ENCODE assay signal across 8 cellular contexts in genomic region chr14:99687284-99688209, GRCh38.
DNase-seq lines count a peak whose midpoint lies in the region; ATAC-seq and TF ChIP-seq lines count a peak whose summit lies in the region.

No MANE protein-coding gene starts in this region.

- peak; percentile 52 for TF ChIP-seq CTCF in fibroblast of mammary gland (conservative IDR thresholded peaks at IDR 0.05; ENCODE audit: control insufficient read depth, insufficient read depth, low read depth, low read length)

- no peak overlapping the region for H3K4me3 Mint-ChIP-seq in stimulated activated effector memory CD8-positive, alpha-beta T cell treated with anti-CD3 and anti-CD28 coated beads, Interleukin-12 subunit alpha, Interleukin-12 subunit beta, amount 100 ng/mL, for 72 hours

- H3K9me3 Mint-ChIP-seq in stimulated activated effector memory CD8-positive, alpha-beta T cell treated with anti-CD3 and anti-CD28 coated beads, Interleukin-12 subunit alpha, Interleukin-12 subunit beta, amount 100 ng/mL, for 72 hours: no peaks in the 10 kb centered on the region

- H3K4me3 ChIP-seq in fibroblast of mammary gland (ENCODE audit: control insufficient read depth, low read depth, low read length): no peak overlapping the region

- peaks cover 33% of the 10 kb centered on the region for H3K4me1 Mint-ChIP-seq in stimulated activated effector memory CD8-positive, alpha-beta T cell treated with anti-CD3 and anti-CD28 coated beads, Interleukin-12 subunit alpha, Interleukin-12 subunit beta, amount 100 ng/mL, for 72 hours

- peak; percentile 2 for DNase-seq in NCI-H146 (lab: John Stamatoyannopoulos, UW)
- DNase-seq in NCI-H146 treated with DMSO at 0.1 percent for 48 hours (lab: John Stamatoyannopoulos, UW; ENCODE audit: unreplicated experiment): no peak
- DNase-seq in T-helper 22 cell (ENCODE audit: low read depth): peak; percentile 12
- DNase-seq in fibroblast of mammary gland (ENCODE audit: low read depth): no peak
- DNase-seq in stimulated activated effector memory CD8-positive, alpha-beta T cell treated with anti-CD3 and anti-CD28 coated beads, Interleukin-12 subunit alpha, Interleukin-12 subunit beta, amount 100 ng/mL, for 72 hours (ENCODE audit: low spot score in 2 of 2): peak in 1 of 2 donors; percentile 64
- DNase-seq in 8988T: no peak
- DNase-seq in caudate nucleus (lab: John Stamatoyannopoulos, UW): no peak

- ATAC-seq in stimulated activated effector memory CD8-positive, alpha-beta T cell treated with anti-CD3 and anti-CD28 coated beads, Interleukin-12 subunit alpha, Interleukin-12 subunit beta, amount 100 ng/mL, for 72 hours: no peak
- no peak for ATAC-seq in GM18505 (IDR thresholded peaks at IDR 0.05; ENCODE audit: unreplicated experiment)

- H3K27ac Mint-ChIP-seq in stimulated activated effector memory CD8-positive, alpha-beta T cell treated with anti-CD3 and anti-CD28 coated beads, Interleukin-12 subunit alpha, Interleukin-12 subunit beta, amount 100 ng/mL, for 72 hours: peak overlapping the region; percentile 65

- peaks cover 17% of the 10 kb centered on the region for H3K36me3 Mint-ChIP-seq in stimulated activated effector memory CD8-positive, alpha-beta T cell treated with anti-CD3 and anti-CD28 coated beads, Interleukin-12 subunit alpha, Interleukin-12 subunit beta, amount 100 ng/mL, for 72 hours

- TF ChIP-seq POLR2A in GM18505 (IDR thresholded peaks at IDR 0.05; ENCODE audit: borderline replicate concordance, extremely low read depth, insufficient read depth, insufficient read length): no peak

- no peak overlapping the region for H3K27ac ChIP-seq in caudate nucleus (ENCODE audit: low read depth, low read length)

Comparison
In these comparisons a context has a peak if more than half of its experiments do, and no peak if none do; other contexts are left out.
1. DNase-seq: peak in NCI-H146 (single experiment) and T-helper 22 cell (single experiment); none in NCI-H146 treated with DMSO at 0.1 percent for 48 hours (single experiment), fibroblast of mammary gland (single experiment), 8988T (single experiment) and caudate nucleus (0 of 61).